ENCODE assay signal across 16 cellular contexts in the genomic region with DNA sequence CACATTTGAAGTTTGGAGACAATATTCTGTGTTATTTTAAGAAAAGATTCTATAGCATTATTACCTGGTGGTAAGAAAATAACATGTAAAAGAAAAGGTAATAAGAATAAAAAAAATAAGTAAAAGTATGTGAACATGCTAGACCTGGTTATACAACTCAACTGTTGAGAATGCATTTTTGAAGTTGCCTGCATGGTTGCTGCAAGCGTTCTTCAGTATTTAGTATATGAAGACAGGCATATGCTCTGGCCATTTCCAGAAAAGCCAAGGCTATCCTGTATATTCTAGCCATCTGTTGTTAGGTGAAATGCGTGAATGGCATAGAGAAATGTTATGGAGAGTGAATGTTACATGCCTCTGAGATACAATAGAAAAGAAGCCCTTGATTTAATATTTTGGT. TPM values are rescaled to one million over a fixed set of nuclear protein-coding genes. Genes with fewer than 3 reads are reported as not detected.
DNase-seq lines count a peak whose midpoint lies in the region; ATAC-seq, FAIRE-seq and TF ChIP-seq lines count a peak whose summit lies in the region.
"Had no signal": no experiment of that assay in that cellular context is flagged by ENCODE, and none has a peak within 500 bp of the region (broad histone marks: within the 10 kb centered on the region; RNA-seq: fewer than 3 reads in every experiment).

No MANE protein-coding gene starts in this region.

- TF ChIP-seq CTCF in A549 (IDR thresholded peaks at IDR 0.05) = no peak
- TF ChIP-seq CTCF in GM23338 (conservative IDR thresholded peaks at IDR 0.05; ENCODE audit: low read depth in 2 of 2) = no peak
- no peak for TF ChIP-seq CTCF in keratinocyte (optimal IDR thresholded peaks at IDR 0.05 in 1 of 3, IDR thresholded peaks at IDR 0.05 in 1 of 3, conservative IDR thresholded peaks at IDR 0.05 in 1 of 3; ENCODE audit: extremely low read depth in 1 of 3, insufficient read depth in 2 of 3, low read length in 3 of 3)
- no peak for TF ChIP-seq CTCF in type B pancreatic cell (conservative IDR thresholded peaks at IDR 0.05)

- H3K27me3 ChIP-seq in GM23338 (ENCODE audit: insufficient read depth) (no peaks in the 10 kb centered on the region), keratinocyte (ENCODE audit: control insufficient read depth, extremely low read depth, insufficient read depth, low read length) (no peaks in the 10 kb centered on the region)

- H3K36me3 Mint-ChIP-seq in GM23338 (ENCODE audit: low read depth) (no peaks in the 10 kb centered on the region), type B pancreatic cell (no peaks in the 10 kb centered on the region)
- H3K36me3 Mint-ChIP-seq in stimulated activated naive B cell treated with anti-CD40 and anti-IgM and Interleukin-4, amounts not matched to agents 10 μg/mL and 1 μg/mL and 100 μg/mL, for 72 hours = no peaks in the 10 kb centered on the region

- no peaks in the 10 kb centered on the region for H3K9me1 ChIP-seq in keratinocyte (ENCODE audit: control insufficient read depth, extremely low read depth, insufficient read depth, low read length)

- H3K4me1 ChIP-seq in A549 (peaks cover 41% of the 10 kb centered on the region), GM23338 (ENCODE audit: insufficient read depth) (peaks cover 8% of the 10 kb centered on the region; the same call in 1 of the 2 replicates), keratinocyte (ENCODE audit: control insufficient read depth, extremely low read depth, insufficient read depth, low read length) (peaks cover 17% of the 10 kb centered on the region)

- H2AFZ ChIP-seq in GM23338 = no peak overlapping the region
- H2AFZ ChIP-seq in keratinocyte (ENCODE audit: control insufficient read depth, low read length) = no peak overlapping the region

- H3K9me2 ChIP-seq in GM23338 (ENCODE audit: insufficient read depth) = no peaks in the 10 kb centered on the region

- dilution Hi-C loops in keratinocyte (cut with MboI; ENCODE audit: extremely low pct_ligation_motif_present, low sequenced_read_pairs) = no loop called here

- H3F3A ChIP-seq in GM23338 (replicated peaks; ENCODE audit: low read depth) = no peaks in the 10 kb centered on the region

- H4K20me1 ChIP-seq in GM23338 (replicated peaks; ENCODE audit: insufficient read depth) = no peaks in the 10 kb centered on the region
- H4K20me1 ChIP-seq in keratinocyte (ENCODE audit: control insufficient read depth, extremely low read depth, insufficient read depth, low read length) = no peaks in the 10 kb centered on the region

- POLR2A ChIA-PET in A549 (lab: Yijun Ruan, JAX) = interaction anchor here (1.0 kb wide), 1 partner anchor 882 kb away, joined by 3 read pairs; no protein-coding TSS in a partner anchor

- FAIRE-seq in A549 (lab: Jason Lieb, UNC) = no peak
- no peak for FAIRE-seq in keratinocyte (lab: Jason Lieb, UNC)
- FAIRE-seq: GM12892, GM18507, H1, HTR-8/SVneo had no signal

- no peaks in the 10 kb centered on the region; the same call in 2 of the 3 replicates for H3K9me3 Mint-ChIP-seq in GM23338
- no peaks in the 10 kb centered on the region for H3K9me3 Mint-ChIP-seq in type B pancreatic cell
- no peaks in the 10 kb centered on the region for H3K9me3 Mint-ChIP-seq in stimulated activated naive B cell treated with anti-CD40 and anti-IgM and Interleukin-4, amounts not matched to agents 10 μg/mL and 1 μg/mL and 100 μg/mL, for 72 hours
- H3K9me3 Mint-ChIP-seq: CD4-positive, alpha-beta T cell; H9 had no signal

- H3K4me3 ChIP-seq in A549 (no peak overlapping the region), GM23338 (no peak overlapping the region), keratinocyte (ENCODE audit: control insufficient read depth in 2 of 3, extremely low read depth in 1 of 3, insufficient read depth in 2 of 3, low read depth in 1 of 3, low read length in 3 of 3) (no peak overlapping the region)

- TF ChIP-seq EP300 in A549 (IDR thresholded peaks at IDR 0.05) = no peak

- ATAC-seq in A549 (no peak), GM23338 (no peak)
- ATAC-seq in stimulated activated naive B cell treated with anti-CD40 and anti-IgM and Interleukin-4, amounts not matched to agents 10 μg/mL and 1 μg/mL and 100 μg/mL, for 72 hours (replicated peaks) = no peak

- DNase-seq in A549 (ENCODE audit: low read depth in 1 of 2, low spot score in 1 of 2) = no peak
- no peak for DNase-seq in GM23338 (ENCODE audit: low spot score)
- DNase-seq in keratinocyte (ENCODE audit: low read depth, low spot score) = no peak
- no peak for DNase-seq in type B pancreatic cell (ENCODE audit: extremely low spot score, unreplicated experiment)
- DNase-seq in stimulated activated naive B cell treated with anti-CD40 and anti-IgM and Interleukin-4, amounts not matched to agents 10 μg/mL and 1 μg/mL and 100 μg/mL, for 72 hours = no peak
- DNase-seq in Ammon's horn (ENCODE audit: low spot score) = no peak
- DNase-seq: CD4-positive, alpha-beta T cell; DMS153; DMS79; GDM1; H9 had no signal

- 85% methylated on average over 2 of the region's 2 CpGs for WGBS in A549 (ENCODE audit: missing lambda C conversion rate)

- peak overlapping the region; percentile 26 to 67; a peak in 2 of 6 replicates for H3K27ac ChIP-seq in A549
- 0 out of 2 replicates have a peak overlapping the region, but pooled peaks have one; percentile 5 for H3K27ac ChIP-seq in GM23338 (ENCODE audit: low read depth)
- H3K27ac ChIP-seq in keratinocyte (ENCODE audit: control insufficient read depth, insufficient read depth, low read length) = no peak overlapping the region
- H3K27ac ChIP-seq: C4-2B had no signal

- H3K9me3 ChIP-seq in A549 = no peaks in the 10 kb centered on the region
- no peaks in the 10 kb centered on the region for H3K9me3 ChIP-seq in keratinocyte (ENCODE audit: control insufficient read depth, low read depth, low read length)

- H3K4me2 ChIP-seq in A549 = no peak overlapping the region
- no peak overlapping the region for H3K4me2 ChIP-seq in GM23338
- H3K4me2 ChIP-seq in keratinocyte (ENCODE audit: control insufficient read depth, extremely low read depth, insufficient read depth, low read depth, low read length) = peak overlapping the region; percentile 55

- no peak for TF ChIP-seq RAD21 in A549 (conservative IDR thresholded peaks at IDR 0.05 in 1 of 2, IDR thresholded peaks at IDR 0.05 in 1 of 2)

- CTCF ChIA-PET in A549 (lab: Yijun Ruan, JAX) = interaction anchor here (0.6 to 11.8 kb wide), 11 partner anchors 561 to 1650 kb away, joined by 3 to 96 read pairs (median 4); no protein-coding TSS in a partner anchor

- TF ChIP-seq POLR2A in A549 (IDR thresholded peaks at IDR 0.05; ENCODE audit: low read length) = no peak

- H3K4me1 Mint-ChIP-seq in GM23338 (peaks cover 18% of the 10 kb centered on the region; the same call in 2 of the 3 replicates), type B pancreatic cell (ENCODE audit: unreplicated experiment) (peaks cover 46% of the 10 kb centered on the region)
- peaks cover 6 to 7% of the 10 kb centered on the region in 2 donors for H3K4me1 Mint-ChIP-seq in stimulated activated naive B cell treated with anti-CD40 and anti-IgM and Interleukin-4, amounts not matched to agents 10 μg/mL and 1 μg/mL and 100 μg/mL, for 72 hours

- H3K4me3 Mint-ChIP-seq in GM23338 = no peak overlapping the region
- no peak overlapping the region for H3K4me3 Mint-ChIP-seq in type B pancreatic cell
- no peak overlapping the region for H3K4me3 Mint-ChIP-seq in stimulated activated naive B cell treated with anti-CD40 and anti-IgM and Interleukin-4, amounts not matched to agents 10 μg/mL and 1 μg/mL and 100 μg/mL, for 72 hours
- H3K4me3 Mint-ChIP-seq: CD4-positive, alpha-beta T cell; H9 had no signal

- H3K79me2 ChIP-seq in GM23338 (replicated peaks; ENCODE audit: insufficient read depth) (no peaks in the 10 kb centered on the region), keratinocyte (ENCODE audit: control insufficient read depth, insufficient read depth, low read length) (no peaks in the 10 kb centered on the region)

- H3K9ac ChIP-seq in keratinocyte (ENCODE audit: control insufficient read depth, extremely low read depth, insufficient read depth, low read length) = no peak overlapping the region

- peaks cover 2% of the 10 kb centered on the region for H3K27me3 Mint-ChIP-seq in GM23338 (ENCODE audit: insufficient read depth, low read depth, poor library complexity)
- no peaks in the 10 kb centered on the region for H3K27me3 Mint-ChIP-seq in type B pancreatic cell
- peaks cover 17 to 18% of the 10 kb centered on the region in 2 donors for H3K27me3 Mint-ChIP-seq in stimulated activated naive B cell treated with anti-CD40 and anti-IgM and Interleukin-4, amounts not matched to agents 10 μg/mL and 1 μg/mL and 100 μg/mL, for 72 hours

- H3K36me3 ChIP-seq in GM23338 (ENCODE audit: insufficient read depth) (no peaks in the 10 kb centered on the region), keratinocyte (ENCODE audit: control insufficient read depth in 2 of 2, extremely low read depth in 1 of 2, insufficient read depth in 2 of 2, low read length in 2 of 2) (no peaks in the 10 kb centered on the region)

- H3K27ac Mint-ChIP-seq in GM23338 (no peak overlapping the region), type B pancreatic cell (peak overlapping the region; percentile 89)
- no peak overlapping the region for H3K27ac Mint-ChIP-seq in stimulated activated naive B cell treated with anti-CD40 and anti-IgM and Interleukin-4, amounts not matched to agents 10 μg/mL and 1 μg/mL and 100 μg/mL, for 72 hours
- H3K27ac Mint-ChIP-seq: CD4-positive, alpha-beta T cell; H9 had no signal

TF ChIP-seq in GM23338, 12 proteins besides CTCF, POLR2A, EP300 and RAD21 (continues in another document):
- TF ChIP-seq JUNB (IDR thresholded peaks at IDR 0.05; ENCODE audit: unreplicated experiment) (no peak), POLR2AphosphoS5 (IDR thresholded peaks at IDR 0.05; ENCODE audit: low read depth) (no peak), CREB1 (CRISPR knock-in tag; IDR thresholded peaks at IDR 0.05; ENCODE audit: low read depth) (no peak), ZNF331 (CRISPR knock-in tag; IDR thresholded peaks at IDR 0.05; ENCODE audit: low read depth) (no peak)

RNA-seq across cellular contexts. Expression of gene MMADHC, which starts 6.8 kb away (rescaled TPM):
- 140 and 180 TPM in 2 replicates for polyA plus RNA-seq in A549 (2011; rRNA removed)
- polyA plus RNA-seq in A549 (2012; cell fraction: cytosol; rRNA removed) = 39.7 and 40.3 TPM in 2 replicates
- polyA plus RNA-seq in A549 (2012; cell fraction: nucleus; rRNA removed) = 13.1 and 20.4 TPM in 2 replicates
- 103 to 107 TPM (median 106 TPM) in 3 replicates for polyA plus RNA-seq in A549 (2017; fragmentation: RNase III; extraction: RNeasy Plus Mini Kit Qiagen cat#74134 plus additional on column Dnase treatment)
- 59.2 and 62.3 TPM in 2 replicates for polyA minus RNA-seq in A549 (2011; rRNA and poly(A)+ RNA removed)
- 135 and 147 TPM in 2 replicates for total RNA-seq in GM23338 (2014; rRNA removed; shearing (Covaris generic))
- 137 and 163 TPM in 2 replicates for polyA plus RNA-seq in GM23338 (2016; fragmentation: Nextera tagmentation; extraction: Ambion mirVana)
- 93.8 to 140 TPM (median 99.7 TPM) in 3 replicates for polyA plus RNA-seq in keratinocyte
- 68.1 TPM for polyA plus RNA-seq in keratinocyte (2011; ENCODE audit: low read depth)
- 83.2 and 134 TPM in 2 replicates for polyA plus RNA-seq in keratinocyte (2011; cell fraction: cytosol; rRNA removed)
- 42.3 and 66.3 TPM in 2 replicates for polyA plus RNA-seq in keratinocyte (2011; cell fraction: nucleus; rRNA removed)
- 100 and 156 TPM in 2 replicates for polyA plus RNA-seq in keratinocyte (2012; ENCODE audit: low replicate concordance)
- polyA minus RNA-seq in keratinocyte = 21.5 to 118 TPM (median 82.3 TPM) in 3 replicates
- polyA minus RNA-seq in keratinocyte (2011; cell fraction: cytosol; rRNA and poly(A)+ RNA removed) = 80.8 TPM
- polyA minus RNA-seq in keratinocyte (2011; cell fraction: nucleus; rRNA and poly(A)+ RNA removed) = 20.9 and 34.6 TPM in 2 replicates
- total RNA-seq in type B pancreatic cell (ENCODE audit: low replicate concordance) = 87.3 and 98.0 TPM in 2 replicates
